ENCODE assay signal across 1 cellular context in genomic region chr17:75838410-75838809, GRCh38.
TF ChIP-seq lines count a peak whose summit lies in the region.

No MANE protein-coding gene starts in this region.

TF ChIP-seq in GM23338, 12 proteins besides CTCF, POLR2A, EP300 and RAD21 (continued from another document):
- TF ChIP-seq, protein P1, sequence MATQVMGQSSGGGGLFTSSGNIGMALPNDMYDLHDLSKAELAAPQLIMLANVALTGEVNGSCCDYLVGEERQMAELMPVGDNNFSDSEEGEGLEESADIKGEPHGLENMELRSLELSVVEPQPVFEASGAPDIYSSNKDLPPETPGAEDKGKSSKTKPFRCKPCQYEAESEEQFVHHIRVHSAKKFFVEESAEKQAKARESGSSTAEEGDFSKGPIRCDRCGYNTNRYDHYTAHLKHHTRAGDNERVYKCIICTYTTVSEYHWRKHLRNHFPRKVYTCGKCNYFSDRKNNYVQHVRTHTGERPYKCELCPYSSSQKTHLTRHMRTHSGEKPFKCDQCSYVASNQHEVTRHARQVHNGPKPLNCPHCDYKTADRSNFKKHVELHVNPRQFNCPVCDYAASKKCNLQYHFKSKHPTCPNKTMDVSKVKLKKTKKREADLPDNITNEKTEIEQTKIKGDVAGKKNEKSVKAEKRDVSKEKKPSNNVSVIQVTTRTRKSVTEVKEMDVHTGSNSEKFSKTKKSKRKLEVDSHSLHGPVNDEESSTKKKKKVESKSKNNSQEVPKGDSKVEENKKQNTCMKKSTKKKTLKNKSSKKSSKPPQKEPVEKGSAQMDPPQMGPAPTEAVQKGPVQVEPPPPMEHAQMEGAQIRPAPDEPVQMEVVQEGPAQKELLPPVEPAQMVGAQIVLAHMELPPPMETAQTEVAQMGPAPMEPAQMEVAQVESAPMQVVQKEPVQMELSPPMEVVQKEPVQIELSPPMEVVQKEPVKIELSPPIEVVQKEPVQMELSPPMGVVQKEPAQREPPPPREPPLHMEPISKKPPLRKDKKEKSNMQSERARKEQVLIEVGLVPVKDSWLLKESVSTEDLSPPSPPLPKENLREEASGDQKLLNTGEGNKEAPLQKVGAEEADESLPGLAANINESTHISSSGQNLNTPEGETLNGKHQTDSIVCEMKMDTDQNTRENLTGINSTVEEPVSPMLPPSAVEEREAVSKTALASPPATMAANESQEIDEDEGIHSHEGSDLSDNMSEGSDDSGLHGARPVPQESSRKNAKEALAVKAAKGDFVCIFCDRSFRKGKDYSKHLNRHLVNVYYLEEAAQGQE (IDR thresholded peaks at IDR 0.05; ENCODE audit: unreplicated experiment), result no peak
- no peak for TF ChIP-seq CREB1 (CRISPR knock-in tag; IDR thresholded peaks at IDR 0.05; ENCODE audit: low read depth)
- TF ChIP-seq, protein P2, sequence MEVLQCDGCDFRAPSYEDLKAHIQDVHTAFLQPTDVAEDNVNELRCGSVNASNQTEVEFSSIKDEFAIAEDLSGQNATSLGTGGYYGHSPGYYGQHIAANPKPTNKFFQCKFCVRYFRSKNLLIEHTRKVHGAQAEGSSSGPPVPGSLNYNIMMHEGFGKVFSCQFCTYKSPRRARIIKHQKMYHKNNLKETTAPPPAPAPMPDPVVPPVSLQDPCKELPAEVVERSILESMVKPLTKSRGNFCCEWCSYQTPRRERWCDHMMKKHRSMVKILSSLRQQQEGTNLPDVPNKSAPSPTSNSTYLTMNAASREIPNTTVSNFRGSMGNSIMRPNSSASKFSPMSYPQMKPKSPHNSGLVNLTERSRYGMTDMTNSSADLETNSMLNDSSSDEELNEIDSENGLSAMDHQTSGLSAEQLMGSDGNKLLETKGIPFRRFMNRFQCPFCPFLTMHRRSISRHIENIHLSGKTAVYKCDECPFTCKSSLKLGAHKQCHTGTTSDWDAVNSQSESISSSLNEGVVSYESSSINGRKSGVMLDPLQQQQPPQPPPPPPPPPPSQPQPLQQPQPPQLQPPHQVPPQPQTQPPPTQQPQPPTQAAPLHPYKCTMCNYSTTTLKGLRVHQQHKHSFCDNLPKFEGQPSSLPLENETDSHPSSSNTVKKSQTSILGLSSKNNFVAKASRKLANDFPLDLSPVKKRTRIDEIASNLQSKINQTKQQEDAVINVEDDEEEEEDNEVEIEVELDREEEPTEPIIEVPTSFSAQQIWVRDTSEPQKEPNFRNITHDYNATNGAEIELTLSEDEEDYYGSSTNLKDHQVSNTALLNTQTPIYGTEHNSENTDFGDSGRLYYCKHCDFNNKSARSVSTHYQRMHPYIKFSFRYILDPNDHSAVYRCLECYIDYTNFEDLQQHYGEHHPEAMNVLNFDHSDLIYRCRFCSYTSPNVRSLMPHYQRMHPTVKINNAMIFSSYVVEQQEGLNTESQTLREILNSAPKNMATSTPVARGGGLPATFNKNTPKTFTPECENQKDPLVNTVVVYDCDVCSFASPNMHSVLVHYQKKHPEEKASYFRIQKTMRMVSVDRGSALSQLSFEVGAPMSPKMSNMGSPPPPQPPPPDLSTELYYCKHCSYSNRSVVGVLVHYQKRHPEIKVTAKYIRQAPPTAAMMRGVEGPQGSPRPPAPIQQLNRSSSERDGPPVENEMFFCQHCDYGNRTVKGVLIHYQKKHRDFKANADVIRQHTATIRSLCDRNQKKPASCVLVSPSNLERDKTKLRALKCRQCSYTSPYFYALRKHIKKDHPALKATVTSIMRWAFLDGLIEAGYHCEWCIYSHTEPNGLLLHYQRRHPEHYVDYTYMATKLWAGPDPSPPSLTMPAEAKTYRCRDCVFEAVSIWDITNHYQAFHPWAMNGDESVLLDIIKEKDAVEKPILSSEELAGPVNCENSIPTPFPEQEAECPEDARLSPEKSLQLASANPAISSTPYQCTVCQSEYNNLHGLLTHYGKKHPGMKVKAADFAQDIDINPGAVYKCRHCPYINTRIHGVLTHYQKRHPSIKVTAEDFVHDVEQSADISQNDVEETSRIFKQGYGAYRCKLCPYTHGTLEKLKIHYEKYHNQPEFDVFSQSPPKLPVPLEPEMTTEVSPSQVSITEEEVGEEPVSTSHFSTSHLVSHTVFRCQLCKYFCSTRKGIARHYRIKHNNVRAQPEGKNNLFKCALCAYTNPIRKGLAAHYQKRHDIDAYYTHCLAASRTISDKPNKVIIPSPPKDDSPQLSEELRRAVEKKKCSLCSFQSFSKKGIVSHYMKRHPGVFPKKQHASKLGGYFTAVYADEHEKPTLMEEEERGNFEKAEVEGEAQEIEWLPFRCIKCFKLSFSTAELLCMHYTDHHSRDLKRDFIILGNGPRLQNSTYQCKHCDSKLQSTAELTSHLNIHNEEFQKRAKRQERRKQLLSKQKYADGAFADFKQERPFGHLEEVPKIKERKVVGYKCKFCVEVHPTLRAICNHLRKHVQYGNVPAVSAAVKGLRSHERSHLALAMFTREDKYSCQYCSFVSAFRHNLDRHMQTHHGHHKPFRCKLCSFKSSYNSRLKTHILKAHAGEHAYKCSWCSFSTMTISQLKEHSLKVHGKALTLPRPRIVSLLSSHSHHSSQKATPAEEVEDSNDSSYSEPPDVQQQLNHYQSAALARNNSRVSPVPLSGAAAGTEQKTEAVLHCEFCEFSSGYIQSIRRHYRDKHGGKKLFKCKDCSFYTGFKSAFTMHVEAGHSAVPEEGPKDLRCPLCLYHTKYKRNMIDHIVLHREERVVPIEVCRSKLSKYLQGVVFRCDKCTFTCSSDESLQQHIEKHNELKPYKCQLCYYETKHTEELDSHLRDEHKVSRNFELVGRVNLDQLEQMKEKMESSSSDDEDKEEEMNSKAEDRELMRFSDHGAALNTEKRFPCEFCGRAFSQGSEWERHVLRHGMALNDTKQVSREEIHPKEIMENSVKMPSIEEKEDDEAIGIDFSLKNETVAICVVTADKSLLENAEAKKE (CRISPR knock-in tag; IDR thresholded peaks at IDR 0.05), result no peak
